Comparison of ENCODE assay signal across 1 cellular context in genomic region chr16:71461686-71462648, GRCh38.
A peak's percentile ranks its signal among the peaks of the same experiment; 100 is the strongest.
TF ChIP-seq lines count a peak whose summit lies in the region.

Gene ZNF23 (minus strand): TSS chr16:71462247. CDS start chr16:71456796, 5,451 bp downstream.

TF ChIP-seq in HepG2, 621 proteins besides CTCF, POLR2A, EP300 and RAD21 (continued from another document):
- TF ChIP-seq ZNF503 (CRISPR knock-in tag; IDR thresholded peaks at IDR 0.05): peak; percentile 65; the same call in 1 of the 2 replicates
- peak; percentile 98 for TF ChIP-seq TAF1 (CRISPR knock-in tag; IDR thresholded peaks at IDR 0.05)
- no peak for TF ChIP-seq CEBPB (IDR thresholded peaks at IDR 0.05; ENCODE audit: borderline replicate concordance, low read depth, low read length)
- peak; percentile 91 for TF ChIP-seq ZNF317 (CRISPR knock-in tag; IDR thresholded peaks at IDR 0.05)
- TF ChIP-seq ZBTB37 (CRISPR knock-in tag; IDR thresholded peaks at IDR 0.05): 0 out of 2 replicates have a peak, but pooled peaks have one; percentile 46
- TF ChIP-seq THYN1 (CRISPR knock-in tag; IDR thresholded peaks at IDR 0.05; ENCODE audit: borderline replicate concordance, low read depth): no peak
- peak; percentile 93 for TF ChIP-seq ZFX (CRISPR knock-in tag; IDR thresholded peaks at IDR 0.05; ENCODE audit: low read depth)
- peak; percentile 81; the same call in 1 of the 2 replicates for TF ChIP-seq ZNF563 (CRISPR knock-in tag; IDR thresholded peaks at IDR 0.05)
- no peak for TF ChIP-seq ZNF549 (CRISPR knock-in tag; IDR thresholded peaks at IDR 0.05)
- peak; percentile 97 for TF ChIP-seq POGZ (CRISPR knock-in tag; IDR thresholded peaks at IDR 0.05)
- TF ChIP-seq GATAD2A (CRISPR knock-in tag; IDR thresholded peaks at IDR 0.05): peak; percentile 79; the same call in 1 of the 2 replicates
- peak; percentile 89 for TF ChIP-seq MAX (IDR thresholded peaks at IDR 0.05)
- TF ChIP-seq STAT5B (CRISPR knock-in tag; IDR thresholded peaks at IDR 0.05): peak; percentile 87; the same call in 1 of the 2 replicates
- peak; percentile 94 for TF ChIP-seq HIVEP1 (CRISPR knock-in tag; IDR thresholded peaks at IDR 0.05)
- TF ChIP-seq ZNF530 (CRISPR knock-in tag; IDR thresholded peaks at IDR 0.05; ENCODE audit: low read depth): no peak
- TF ChIP-seq RFXANK (CRISPR knock-in tag; IDR thresholded peaks at IDR 0.05): peak; percentile 92
- peak; percentile 94 for TF ChIP-seq EEA1 (CRISPR knock-in tag; IDR thresholded peaks at IDR 0.05; ENCODE audit: borderline replicate concordance)
- TF ChIP-seq PAX8 (CRISPR knock-in tag; IDR thresholded peaks at IDR 0.05; ENCODE audit: borderline replicate concordance): no peak
- TF ChIP-seq ZBTB1 (CRISPR knock-in tag; IDR thresholded peaks at IDR 0.05; ENCODE audit: borderline replicate concordance): 0 out of 2 replicates have a peak, but pooled peaks have one; percentile 65
- no peak for TF ChIP-seq GLI4 (CRISPR knock-in tag; IDR thresholded peaks at IDR 0.05; ENCODE audit: borderline replicate concordance)
- TF ChIP-seq, protein P1, sequence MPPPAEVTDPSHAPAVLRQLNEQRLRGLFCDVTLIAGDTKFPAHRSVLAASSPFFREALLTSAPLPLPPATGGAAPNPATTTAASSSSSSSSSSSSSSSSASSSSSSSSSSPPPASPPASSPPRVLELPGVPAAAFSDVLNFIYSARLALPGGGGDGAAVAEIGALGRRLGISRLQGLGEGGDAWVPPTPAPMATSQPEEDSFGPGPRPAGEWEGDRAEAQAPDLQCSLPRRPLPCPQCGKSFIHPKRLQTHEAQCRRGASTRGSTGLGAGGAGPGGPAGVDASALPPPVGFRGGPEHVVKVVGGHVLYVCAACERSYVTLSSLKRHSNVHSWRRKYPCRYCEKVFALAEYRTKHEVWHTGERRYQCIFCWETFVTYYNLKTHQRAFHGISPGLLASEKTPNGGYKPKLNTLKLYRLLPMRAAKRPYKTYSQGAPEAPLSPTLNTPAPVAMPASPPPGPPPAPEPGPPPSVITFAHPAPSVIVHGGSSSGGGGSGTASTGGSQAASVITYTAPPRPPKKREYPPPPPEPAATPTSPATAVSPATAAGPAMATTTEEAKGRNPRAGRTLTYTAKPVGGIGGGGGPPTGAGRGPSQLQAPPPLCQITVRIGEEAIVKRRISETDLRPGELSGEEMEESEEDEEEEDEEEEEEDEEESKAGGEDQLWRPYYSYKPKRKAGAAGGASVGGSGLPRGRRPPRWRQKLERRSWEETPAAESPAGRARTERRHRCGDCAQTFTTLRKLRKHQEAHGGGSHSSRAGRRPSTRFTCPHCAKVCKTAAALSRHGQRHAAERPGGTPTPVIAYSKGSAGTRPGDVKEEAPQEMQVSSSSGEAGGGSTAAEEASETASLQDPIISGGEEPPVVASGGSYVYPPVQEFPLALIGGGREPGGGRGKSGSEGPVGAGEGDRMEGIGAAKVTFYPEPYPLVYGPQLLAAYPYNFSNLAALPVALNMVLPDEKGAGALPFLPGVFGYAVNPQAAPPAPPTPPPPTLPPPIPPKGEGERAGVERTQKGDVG (CRISPR knock-in tag; IDR thresholded peaks at IDR 0.05; ENCODE audit: borderline replicate concordance): peak; percentile 92
- peak; percentile 95 for TF ChIP-seq ZNF605 (CRISPR knock-in tag; IDR thresholded peaks at IDR 0.05)
- peak; percentile 76 for TF ChIP-seq E2F5 (CRISPR knock-in tag; conservative IDR thresholded peaks at IDR 0.05)
- no peak for TF ChIP-seq ZNF101 (CRISPR knock-in tag; IDR thresholded peaks at IDR 0.05; ENCODE audit: borderline replicate concordance, low read depth)
- peak; percentile 97 for TF ChIP-seq ZNF280B (CRISPR knock-in tag; IDR thresholded peaks at IDR 0.05; ENCODE audit: borderline replicate concordance)
- TF ChIP-seq BCL6 (CRISPR knock-in tag; IDR thresholded peaks at IDR 0.05): peak; percentile 77
- TF ChIP-seq PHF5A (CRISPR knock-in tag; IDR thresholded peaks at IDR 0.05; ENCODE audit: low read depth, unreplicated experiment): peak; percentile 85
- peak; percentile 90; the same call in 1 of the 2 replicates for TF ChIP-seq ZNF232 (CRISPR knock-in tag; IDR thresholded peaks at IDR 0.05; ENCODE audit: borderline replicate concordance)
- peak; percentile 93 for TF ChIP-seq IKZF5 (CRISPR knock-in tag; IDR thresholded peaks at IDR 0.05)
- TF ChIP-seq KMT2B (CRISPR knock-in tag; IDR thresholded peaks at IDR 0.05): peak; percentile 100
- peak; percentile 72 for TF ChIP-seq SOX5 (CRISPR knock-in tag; IDR thresholded peaks at IDR 0.05; ENCODE audit: borderline replicate concordance)
- no peak for TF ChIP-seq TCF12 (IDR thresholded peaks at IDR 0.05)
- TF ChIP-seq TCF12 (CRISPR knock-in tag; IDR thresholded peaks at IDR 0.05): no peak; the same call in 1 of the 2 replicates
- TF ChIP-seq JUND (CRISPR knock-in tag; IDR thresholded peaks at IDR 0.05): peak; percentile 49; the same call in 1 of the 2 replicates
- peak; percentile 92 for TF ChIP-seq JARID2 (CRISPR knock-in tag; IDR thresholded peaks at IDR 0.05; ENCODE audit: insufficient replicate concordance)
- TF ChIP-seq SIN3A (IDR thresholded peaks at IDR 0.05; ENCODE audit: borderline replicate concordance, low read depth, low read length): peak; percentile 96
- TF ChIP-seq, protein P2, sequence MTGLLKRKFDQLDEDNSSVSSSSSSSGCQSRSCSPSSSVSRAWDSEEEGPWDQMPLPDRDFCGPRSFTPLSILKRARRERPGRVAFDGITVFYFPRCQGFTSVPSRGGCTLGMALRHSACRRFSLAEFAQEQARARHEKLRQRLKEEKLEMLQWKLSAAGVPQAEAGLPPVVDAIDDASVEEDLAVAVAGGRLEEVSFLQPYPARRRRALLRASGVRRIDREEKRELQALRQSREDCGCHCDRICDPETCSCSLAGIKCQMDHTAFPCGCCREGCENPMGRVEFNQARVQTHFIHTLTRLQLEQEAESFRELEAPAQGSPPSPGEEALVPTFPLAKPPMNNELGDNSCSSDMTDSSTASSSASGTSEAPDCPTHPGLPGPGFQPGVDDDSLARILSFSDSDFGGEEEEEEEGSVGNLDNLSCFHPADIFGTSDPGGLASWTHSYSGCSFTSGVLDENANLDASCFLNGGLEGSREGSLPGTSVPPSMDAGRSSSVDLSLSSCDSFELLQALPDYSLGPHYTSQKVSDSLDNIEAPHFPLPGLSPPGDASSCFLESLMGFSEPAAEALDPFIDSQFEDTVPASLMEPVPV (CRISPR knock-in tag; IDR thresholded peaks at IDR 0.05): peak; percentile 69; the same call in 1 of the 2 replicates
- no peak for TF ChIP-seq NCOA2 (CRISPR knock-in tag; IDR thresholded peaks at IDR 0.05)
- peak; percentile 89; the same call in 1 of the 2 replicates for TF ChIP-seq WIZ (CRISPR knock-in tag; IDR thresholded peaks at IDR 0.05)
- 0 out of 2 replicates have a peak, but pooled peaks have one; percentile 30 for TF ChIP-seq ZMYM3 (CRISPR knock-in tag; IDR thresholded peaks at IDR 0.05)
- TF ChIP-seq ARID5B (CRISPR knock-in tag; IDR thresholded peaks at IDR 0.05): peak; percentile 83
- TF ChIP-seq MTF2 (CRISPR knock-in tag; IDR thresholded peaks at IDR 0.05; ENCODE audit: borderline replicate concordance): peak; percentile 92; the same call in 1 of the 2 replicates
- TF ChIP-seq, protein P3, sequence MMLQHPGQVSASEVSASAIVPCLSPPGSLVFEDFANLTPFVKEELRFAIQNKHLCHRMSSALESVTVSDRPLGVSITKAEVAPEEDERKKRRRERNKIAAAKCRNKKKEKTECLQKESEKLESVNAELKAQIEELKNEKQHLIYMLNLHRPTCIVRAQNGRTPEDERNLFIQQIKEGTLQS (CRISPR knock-in tag; IDR thresholded peaks at IDR 0.05): peak; percentile 77
- peak; percentile 94; the same call in 1 of the 2 replicates for TF ChIP-seq ZNF543 (CRISPR knock-in tag; IDR thresholded peaks at IDR 0.05)
- TF ChIP-seq ZNF879 (CRISPR knock-in tag; IDR thresholded peaks at IDR 0.05): no peak
- peak; percentile 69 for TF ChIP-seq SP4 (CRISPR knock-in tag; IDR thresholded peaks at IDR 0.05)
- TF ChIP-seq SAFB2 (CRISPR knock-in tag; IDR thresholded peaks at IDR 0.05; ENCODE audit: borderline replicate concordance, low read depth): peak; percentile 92
- TF ChIP-seq CBX5 (CRISPR knock-in tag; IDR thresholded peaks at IDR 0.05; ENCODE audit: borderline replicate concordance): peak; percentile 80
- no peak for TF ChIP-seq NAIF1 (CRISPR knock-in tag; IDR thresholded peaks at IDR 0.05; ENCODE audit: borderline replicate concordance)
- 0 out of 2 replicates have a peak, but pooled peaks have one; percentile 94 for TF ChIP-seq SNAI1 (CRISPR knock-in tag; IDR thresholded peaks at IDR 0.05; ENCODE audit: borderline replicate concordance)
- TF ChIP-seq JDP2 (CRISPR knock-in tag; IDR thresholded peaks at IDR 0.05; ENCODE audit: borderline replicate concordance): no peak
- no peak for TF ChIP-seq ZNF207 (IDR thresholded peaks at IDR 0.05; ENCODE audit: borderline replicate concordance)
- TF ChIP-seq ZNF788 (CRISPR knock-in tag; IDR thresholded peaks at IDR 0.05; ENCODE audit: borderline replicate concordance): peak; percentile 97; the same call in 1 of the 2 replicates
